ENCODE assay signal across 2 cellular contexts in the genomic region with DNA sequence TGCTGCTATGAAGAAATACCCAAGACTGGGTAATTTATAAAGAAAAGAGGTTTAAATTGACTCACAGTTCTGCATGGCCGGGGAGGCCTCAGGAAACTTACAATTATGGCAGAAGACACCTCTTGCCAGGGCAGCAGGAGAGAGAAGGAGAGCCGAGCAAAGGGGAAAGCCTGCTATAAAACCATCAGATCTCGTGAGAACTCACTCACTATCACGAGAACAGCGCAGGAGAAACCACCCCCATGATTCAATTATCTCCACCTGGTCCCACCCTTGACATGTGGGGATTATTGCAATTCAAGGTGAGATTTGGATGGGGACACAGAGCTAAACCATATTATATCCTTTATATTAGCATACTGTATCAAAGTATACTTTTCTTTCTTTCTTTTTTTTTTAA.
A peak's percentile ranks its signal among the peaks of the same experiment; 100 is the strongest.
TF ChIP-seq lines count a peak whose summit lies in the region.

No MANE protein-coding gene starts in this region.

TF ChIP-seq in K562, 482 proteins besides CTCF, POLR2A, EP300 and RAD21:
- TF ChIP-seq RBM25 (IDR thresholded peaks at IDR 0.05; ENCODE audit: low read depth, low read length, severe bottlenecking) (peak; percentile 22), CHD2 (IDR thresholded peaks at IDR 0.05; ENCODE audit: low read depth, low read length) (peak; percentile 86)

TF ChIP-seq in HepG2, 621 proteins besides CTCF, POLR2A, EP300 and RAD21:
- peak; percentile 82 for TF ChIP-seq CHD2 (IDR thresholded peaks at IDR 0.05; ENCODE audit: low read depth, low read length)
